ENCODE assay signal across 8 cellular contexts in the genomic region with DNA sequence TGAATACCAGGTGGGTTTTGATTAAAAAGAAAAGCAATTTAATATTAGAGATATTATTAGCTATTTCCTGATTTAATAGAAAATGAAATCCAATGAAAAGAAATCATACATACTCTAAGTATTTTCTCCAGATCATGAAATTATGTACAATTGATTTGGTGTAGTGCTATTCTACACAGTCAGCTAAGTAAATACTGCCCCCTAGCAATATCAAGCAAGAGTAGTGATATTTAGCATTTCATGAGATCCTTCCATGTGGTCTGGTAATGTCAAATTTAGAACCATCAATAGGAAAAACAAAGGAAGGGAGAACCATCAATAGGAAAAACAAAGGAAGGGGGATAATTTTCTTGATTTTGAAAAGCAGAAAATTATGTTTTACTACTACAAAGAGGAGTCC.
A peak's percentile ranks its signal among the peaks of the same experiment; 100 is the strongest.
DNase-seq lines count a peak whose midpoint lies in the region; ATAC-seq and TF ChIP-seq lines count a peak whose summit lies in the region.

No MANE protein-coding gene starts in this region.

- H3K9me3 Mint-ChIP-seq in T-cell = no peaks in the 10 kb centered on the region

- no peak overlapping the region for H3K27ac ChIP-seq in AG04450 (ENCODE audit: low read depth, low read length)

- no peaks in the 10 kb centered on the region for H3K9me3 ChIP-seq in AG04450 (ENCODE audit: control insufficient read depth, insufficient read depth, low read length)

- no peaks in the 10 kb centered on the region for H3K27me3 Mint-ChIP-seq in T-cell

- intact Hi-C loops in head of caudate nucleus (cut with DNase I) = no loop called here

- no peak for DNase-seq in AG04450 (ENCODE audit: low read depth, low spot score)
- DNase-seq in RKO (ENCODE audit: low spot score) = peak; percentile 53
- peak in 1 of 2 donors; percentile 7 for DNase-seq in foreskin fibroblast
- no peak for DNase-seq in T-cell
- no peak for DNase-seq in amygdala (lab: John Stamatoyannopoulos, UW)
- DNase-seq in head of caudate nucleus = no peak

- CTCF ChIA-PET in AG04450 (lab: Charles Lee) = interaction anchor here (0.6 to 1.4 kb wide), 9 partner anchors 14 to 680 kb away, joined by 3 to 9 read pairs (median 3); no protein-coding TSS in a partner anchor
- CTCF ChIA-PET in T-cell (lab: Charles Lee) = no interaction called here

- no peaks in the 10 kb centered on the region for H3K4me1 Mint-ChIP-seq in T-cell

- POLR2A ChIA-PET in AG04450 (lab: Yijun Ruan, JAX) (no interaction called here), T-cell (lab: Charles Lee) (no interaction called here)

- peaks cover 19% of the 10 kb centered on the region for H3K36me3 Mint-ChIP-seq in T-cell

- peak; percentile 64 for TF ChIP-seq CTCF in AG04450 (IDR thresholded peaks at IDR 0.05; ENCODE audit: low read depth, low read length)
- peak; percentile 52 for TF ChIP-seq CTCF in foreskin fibroblast (IDR thresholded peaks at IDR 0.05; ENCODE audit: low read depth, low read length)

- no peaks in the 10 kb centered on the region for H3K27me3 ChIP-seq in AG04450 (ENCODE audit: control insufficient read depth, insufficient read depth, low read length)

- no peak overlapping the region for H3K4me3 Mint-ChIP-seq in T-cell

- H3K4me3 ChIP-seq in AG04450 (ENCODE audit: low read depth, low read length) (no peak overlapping the region), foreskin fibroblast (ENCODE audit: low read depth in 1 of 2, low read length in 2 of 2) (no peak overlapping the region)

- ATAC-seq in GM18867 (IDR thresholded peaks at IDR 0.05; ENCODE audit: unreplicated experiment) = peak; percentile 40
- no peak for ATAC-seq in T-cell (replicated peaks in 1 of 4)
- no peak for ATAC-seq in HG03442 (IDR thresholded peaks at IDR 0.05; ENCODE audit: unreplicated experiment)

- H3K27ac Mint-ChIP-seq in T-cell = no peak overlapping the region
